ENCODE assay signal across 8 cellular contexts in the genomic region with DNA sequence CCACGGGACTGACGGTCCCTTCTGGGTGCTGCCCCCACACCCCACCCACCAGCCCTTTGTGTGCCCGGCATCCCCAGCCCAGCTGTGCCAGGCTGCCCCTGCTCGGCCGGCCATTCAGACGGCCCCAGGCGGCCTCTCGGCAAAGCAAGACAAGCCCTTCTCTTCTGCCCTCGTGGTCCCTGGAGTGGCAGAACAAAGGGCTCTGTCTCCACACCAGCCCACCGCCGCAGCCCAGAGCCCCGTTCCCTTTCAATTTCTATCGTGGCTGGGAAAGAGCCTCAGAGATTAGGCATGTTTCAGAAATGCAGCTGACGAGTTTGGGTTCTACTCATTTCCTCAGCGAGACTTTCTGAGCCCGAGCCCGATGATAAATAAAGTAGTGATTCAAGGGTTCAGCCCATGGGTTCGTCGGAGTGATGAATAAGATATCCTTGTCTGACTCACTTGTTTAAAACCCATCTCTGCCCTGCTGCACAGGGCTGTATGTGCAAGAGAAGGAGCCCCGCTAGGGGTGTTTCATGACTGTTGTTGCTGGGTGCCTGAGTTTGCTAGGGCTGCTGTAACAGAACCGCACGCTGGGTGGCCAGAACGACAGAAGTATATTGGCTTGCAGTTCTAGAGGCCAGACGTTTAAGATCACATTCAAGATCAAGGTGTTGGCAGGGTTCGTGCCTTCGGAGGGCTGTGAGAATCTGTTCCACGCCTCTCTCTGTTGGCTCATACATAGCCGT. TPM values are rescaled to one million over a fixed set of nuclear protein-coding genes. Genes with fewer than 3 reads are reported as not detected.
DNase-seq lines count a peak whose midpoint lies in the region; ATAC-seq and TF ChIP-seq lines count a peak whose summit lies in the region.

No MANE protein-coding gene starts in this region.

- peak overlapping the region; percentile 60 for H3K4me3 ChIP-seq in AG04449 (ENCODE audit: low read depth, low read length)

- H3K27ac Mint-ChIP-seq in natural killer cell treated with Interleukin-12 subunit alpha and Interleukin-12 subunit beta and Interleukin-15 and Interleukin-18, amount 100 ng/mL, for 72 hours: peak overlapping the region; percentile 84 to 91
- peak overlapping the region; percentile 89 for H3K27ac Mint-ChIP-seq in stimulated activated effector memory CD8-positive, alpha-beta T cell treated with anti-CD3 and anti-CD28 coated beads, Interleukin-12 subunit alpha, Interleukin-12 subunit beta, amount 100 ng/mL, for 72 hours

- peak; percentile 95 for DNase-seq in AG04449 (ENCODE audit: low read depth, low spot score)
- peak; percentile 79 for DNase-seq in NCI-H460 (ENCODE audit: extremely low read depth, low read depth)
- DNase-seq in activated T-cell treated with anti-CD3 and anti-CD28 coated beads for 48 hours (ENCODE audit: low read depth): peak; percentile 71
- peak; percentile 82 for DNase-seq in natural killer cell treated with Interleukin-12 subunit alpha and Interleukin-12 subunit beta and Interleukin-15 and Interleukin-18, amount 100 ng/mL, for 72 hours (ENCODE audit: low spot score)
- peak; percentile 45 to 84 for DNase-seq in stimulated activated effector memory CD8-positive, alpha-beta T cell treated with anti-CD3 and anti-CD28 coated beads, Interleukin-12 subunit alpha, Interleukin-12 subunit beta, amount 100 ng/mL, for 72 hours (ENCODE audit: low spot score in 2 of 2)
- no peak for DNase-seq in NCI-H2171 treated with DMSO at 0.1 percent for 48 hours (lab: John Stamatoyannopoulos, UW)

- H3K4me3 Mint-ChIP-seq in natural killer cell treated with Interleukin-12 subunit alpha and Interleukin-12 subunit beta and Interleukin-15 and Interleukin-18, amount 100 ng/mL, for 72 hours: peak overlapping the region; percentile 78
- H3K4me3 Mint-ChIP-seq in stimulated activated effector memory CD8-positive, alpha-beta T cell treated with anti-CD3 and anti-CD28 coated beads, Interleukin-12 subunit alpha, Interleukin-12 subunit beta, amount 100 ng/mL, for 72 hours: peak overlapping the region; percentile 99

- H3K9me3 Mint-ChIP-seq in natural killer cell treated with Interleukin-12 subunit alpha and Interleukin-12 subunit beta and Interleukin-15 and Interleukin-18, amount 100 ng/mL, for 72 hours: no peaks in the 10 kb centered on the region
- no peaks in the 10 kb centered on the region for H3K9me3 Mint-ChIP-seq in stimulated activated effector memory CD8-positive, alpha-beta T cell treated with anti-CD3 and anti-CD28 coated beads, Interleukin-12 subunit alpha, Interleukin-12 subunit beta, amount 100 ng/mL, for 72 hours

- no peaks in the 10 kb centered on the region for H3K36me3 Mint-ChIP-seq in natural killer cell treated with Interleukin-12 subunit alpha and Interleukin-12 subunit beta and Interleukin-15 and Interleukin-18, amount 100 ng/mL, for 72 hours
- peaks cover 66% of the 10 kb centered on the region for H3K36me3 Mint-ChIP-seq in stimulated activated effector memory CD8-positive, alpha-beta T cell treated with anti-CD3 and anti-CD28 coated beads, Interleukin-12 subunit alpha, Interleukin-12 subunit beta, amount 100 ng/mL, for 72 hours

- H3K4me1 Mint-ChIP-seq in natural killer cell treated with Interleukin-12 subunit alpha and Interleukin-12 subunit beta and Interleukin-15 and Interleukin-18, amount 100 ng/mL, for 72 hours (ENCODE audit: low read depth in 2 of 2): peaks cover 47 to 50% of the 10 kb centered on the region in 2 donors
- H3K4me1 Mint-ChIP-seq in stimulated activated effector memory CD8-positive, alpha-beta T cell treated with anti-CD3 and anti-CD28 coated beads, Interleukin-12 subunit alpha, Interleukin-12 subunit beta, amount 100 ng/mL, for 72 hours: peaks cover 70% of the 10 kb centered on the region

- no peaks in the 10 kb centered on the region for H3K27me3 Mint-ChIP-seq in natural killer cell treated with Interleukin-12 subunit alpha and Interleukin-12 subunit beta and Interleukin-15 and Interleukin-18, amount 100 ng/mL, for 72 hours

- POLR2A ChIA-PET in AG04449 (lab: Yijun Ruan, JAX): interaction anchor here (0.6 to 1.5 kb wide), 3 partner anchors 9 to 622 kb away, joined by 3 to 5 read pairs (median 3); no protein-coding TSS in a partner anchor

- TF ChIP-seq CTCF in AG04449 (IDR thresholded peaks at IDR 0.05; ENCODE audit: insufficient read depth, low read length, missing control alignments): peak; percentile 77

- ATAC-seq in GM19395 (IDR thresholded peaks at IDR 0.05; ENCODE audit: unreplicated experiment): peak; percentile 44
- ATAC-seq in esophagus mucosa: peak; percentile 79
- ATAC-seq in natural killer cell treated with Interleukin-12 subunit alpha and Interleukin-12 subunit beta and Interleukin-15 and Interleukin-18, amount 100 ng/mL, for 72 hours: peak; percentile 71 to 73
- peak; percentile 89 for ATAC-seq in stimulated activated effector memory CD8-positive, alpha-beta T cell treated with anti-CD3 and anti-CD28 coated beads, Interleukin-12 subunit alpha, Interleukin-12 subunit beta, amount 100 ng/mL, for 72 hours

- CTCF ChIA-PET in AG04449 (lab: Yijun Ruan, JAX): interaction anchor here (0.6 to 1.9 kb wide), 7 partner anchors 11 to 225 kb away, joined by 3 to 5 read pairs (median 3); no protein-coding TSS in a partner anchor

RNA-seq across cellular contexts. Expression of a gene that starts 4.3 kb away (rescaled TPM):
- total RNA-seq in NCI-H460 (2014; rRNA removed; shearing (Covaris generic)): 12.4 and 13.5 TPM in 2 replicates
- 25.4 and 38.0 TPM in 2 replicates for polyA plus RNA-seq in NCI-H460 (2014; cell fraction: nucleus; rRNA removed)
- total RNA-seq in esophagus mucosa: 27.4 TPM
- 100 to 1,000 TPM; 251 to 283 TPM for total RNA-seq in natural killer cell treated with Interleukin-12 subunit alpha and Interleukin-12 subunit beta and Interleukin-15 and Interleukin-18, amount 100 ng/mL, for 72 hours

RNA-seq across cellular contexts. Expression of a gene that starts 4.6 kb away (rescaled TPM):
- total RNA-seq in NCI-H460 (2014; rRNA removed; shearing (Covaris generic)): 5.1 and 7.2 TPM in 2 replicates
- polyA plus RNA-seq in NCI-H460 (2014; cell fraction: nucleus; rRNA removed): 9.3 and 19.1 TPM in 2 replicates
- 6.1 TPM for total RNA-seq in esophagus mucosa
- total RNA-seq in natural killer cell treated with Interleukin-12 subunit alpha and Interleukin-12 subunit beta and Interleukin-15 and Interleukin-18, amount 100 ng/mL, for 72 hours: 10 to 100 TPM; 25.6 to 46.1 TPM

RNA-seq across cellular contexts. Expression of a gene that starts 53.3 kb away (rescaled TPM):
- 0.10 TPM in 1 of 2 replicates, not detected in the other for total RNA-seq in NCI-H460 (2014; rRNA removed; shearing (Covaris generic))
- not detected in 2 replicates for polyA plus RNA-seq in NCI-H460 (2014; cell fraction: nucleus; rRNA removed)
- total RNA-seq in esophagus mucosa: 2.0 TPM
- under 1 TPM; 0.39 to 0.81 TPM for total RNA-seq in natural killer cell treated with Interleukin-12 subunit alpha and Interleukin-12 subunit beta and Interleukin-15 and Interleukin-18, amount 100 ng/mL, for 72 hours
